10 cellular contexts compared by ENCODE assay signal in the genomic region with DNA sequence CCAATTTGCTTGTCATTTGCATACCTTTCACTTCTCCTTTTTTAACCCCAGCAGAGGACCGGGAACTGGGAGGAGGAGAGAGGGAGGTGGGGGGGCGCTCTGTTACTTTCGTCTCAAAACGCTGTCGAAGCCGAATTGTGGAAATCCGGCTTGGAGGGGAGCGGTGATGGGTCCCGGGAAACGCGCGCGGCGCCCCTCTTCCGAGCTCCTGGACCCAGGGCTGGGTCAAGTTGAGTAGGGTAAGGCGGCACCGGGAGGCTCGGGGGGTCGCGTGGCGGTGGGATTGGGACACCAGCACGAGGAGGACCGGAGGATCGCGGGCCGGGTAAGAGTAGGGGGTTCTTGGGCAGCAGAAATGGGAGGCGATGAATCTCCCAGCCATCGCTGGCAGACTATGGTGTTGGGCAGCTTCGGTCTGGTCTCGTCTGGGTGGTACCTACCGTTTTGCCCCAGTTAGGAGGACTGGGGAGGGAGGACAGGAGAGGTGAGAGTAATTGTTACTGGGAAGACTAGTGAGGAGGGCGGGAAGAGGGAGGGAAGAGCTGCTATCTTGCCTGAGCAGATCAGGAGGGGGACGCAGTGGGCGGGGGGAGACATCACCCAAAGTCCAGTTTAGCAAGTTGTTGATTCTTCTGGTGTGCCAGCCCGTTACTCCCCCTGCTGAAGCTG. TPM values are rescaled to one million over a fixed set of nuclear protein-coding genes. Genes with fewer than 3 reads are reported as not detected.
DNase-seq lines count a peak whose midpoint lies in the region; TF ChIP-seq lines count a peak whose summit lies in the region.
"Had no signal": no experiment of that assay in that cellular context is flagged by ENCODE, and none has a peak within 500 bp of the region (broad histone marks: within the 10 kb centered on the region; RNA-seq: fewer than 3 reads in every experiment).

No MANE protein-coding gene starts in this region.

- intact Hi-C loops in uterus (cut with DNase I; ENCODE audit: low total_unique reads), result no loop called here

- no peak overlapping the region for H3K27ac ChIP-seq in coronary artery
- H3K27ac ChIP-seq in mesodermal cell (ENCODE audit: low read depth, low read length, severe bottlenecking), result no peak overlapping the region
- H3K27ac ChIP-seq in uterus, result peak overlapping the region; percentile 77 to 81
- H3K27ac ChIP-seq: 22Rv1 had no signal

- 0 to 1% methylated on average over 18 to 22 of the region's 35 CpGs for WGBS in mesodermal cell (ENCODE audit: insufficient coverage in 2 of 2), 2 experiments

- H3K27me3 ChIP-seq in uterus, result peaks cover 17 to 38% of the 10 kb centered on the region in 2 donors

- TF ChIP-seq CTCF in coronary artery (IDR thresholded peaks at IDR 0.05) (no peak), uterus (IDR thresholded peaks at IDR 0.05) (no peak)

- H3K4me3 ChIP-seq in coronary artery (peak overlapping the region; percentile 75), mesodermal cell (ENCODE audit: extremely low read depth, insufficient read depth, low read length, poor library complexity, severe bottlenecking) (peak overlapping the region; percentile 65), uterus (peak overlapping the region; percentile 56 to 62)

- H3K4me1 ChIP-seq in mesodermal cell (ENCODE audit: control insufficient read depth, insufficient read depth, low read length, poor library complexity, severe bottlenecking) (peaks cover 20% of the 10 kb centered on the region), uterus (peaks cover 4 to 6% of the 10 kb centered on the region in 2 donors)

- H3K9me3 ChIP-seq in mesodermal cell (ENCODE audit: control insufficient read depth, low read length) (no peaks in the 10 kb centered on the region), uterus (no peaks in the 10 kb centered on the region)

- H3K36me3 ChIP-seq in mesodermal cell (ENCODE audit: control insufficient read depth, insufficient read depth, low read length) (no peaks in the 10 kb centered on the region), uterus (no peaks in the 10 kb centered on the region)

- no peak for TF ChIP-seq POLR2A in uterus (IDR thresholded peaks at IDR 0.05)

- DNase-seq in DMS 273 (lab: John Stamatoyannopoulos, UW; ENCODE audit: unreplicated experiment), result peak; percentile 72
- DNase-seq in DMS 273 treated with DMSO at 0.1 percent for 48 hours (lab: John Stamatoyannopoulos, UW), result no peak
- DNase-seq in NCI-H526 (lab: John Stamatoyannopoulos, UW), result peak; percentile 66 to 80
- no peak for DNase-seq in coronary artery (ENCODE audit: low spot score)
- DNase-seq in uterus, result no peak
- DNase-seq in stimulated activated naive CD4-positive, alpha-beta T cell treated with Interleukin-2 at 50 U/mL for 16 hours (lab: John Stamatoyannopoulos, UW), result no peak
- DNase-seq in NCI-H128 (lab: John Stamatoyannopoulos, UW; ENCODE audit: unreplicated experiment), result no peak

RNA-seq across cellular contexts. Expression of gene PROX1, which starts 1.4 kb away (rescaled TPM):
- polyA plus RNA-seq in mesodermal cell (2013, experiment 1 of 2), result 4.0 TPM
- polyA plus RNA-seq in mesodermal cell (2013, experiment 2 of 2), result 5.0 TPM
- 1 to 10 TPM; 3.8 to 7.9 (median 4.1) TPM for total RNA-seq in uterus
- total RNA-seq: T-helper 2 cell treated with Interferon-gamma antibody and Interleukin-4, amounts not matched to agents 100 ng/mL and 5 ng/mL, for 36 hours had no signal

Comparison
In these comparisons a context has a peak if more than half of its experiments do, and no peak if none do; other contexts are left out.
1. DNase-seq: peak in DMS 273 (single experiment) and NCI-H526 (2 of 2); none in DMS 273 treated with DMSO at 0.1 percent for 48 hours (single experiment), coronary artery (single experiment), uterus (0 of 2), stimulated activated naive CD4-positive, alpha-beta T cell treated with Interleukin-2 at 50 U/mL for 16 hours (single experiment) and NCI-H128 (single experiment).
2. H3K27ac ChIP-seq: peak in uterus (2 of 2); none in coronary artery (0 of 2) and mesodermal cell (single experiment).
3. Peak in every context shown above with its lines, with median percentiles within 50 percentile points of each other: H3K4me3 ChIP-seq.